Comparison of ENCODE assay signal across 9 cellular contexts in genomic region chr19:29143183-29143582, GRCh38.
"Had no signal": no experiment of that assay in that cellular context is flagged by ENCODE, and none has a peak within 500 bp of the region (broad histone marks: within the 10 kb centered on the region; RNA-seq: fewer than 3 reads in every experiment).

No MANE protein-coding gene starts in this region.

- H3K4me1 ChIP-seq: HAP-1 had no signal

- FAIRE-seq: K562 had no signal

- H3K27ac Mint-ChIP-seq: HFFc6 had no signal

- ATAC-seq: K562 had no signal

- DNase-seq: GM23248, GOT3, H7, HFFc6, IMR-90, KG1 had no signal

- H3K4me3 Mint-ChIP-seq: HFFc6 had no signal

- H3K36me3 ChIP-seq: HAP-1 had no signal

- H3K27ac ChIP-seq: GM23248, HL-60 had no signal

- H2AFZ ChIP-seq: GM23248 had no signal

- H3K9ac ChIP-seq: GM23248 had no signal

- H3K4me3 ChIP-seq: GM23248, HAP-1, K562 had no signal
